Comparison of ENCODE assay signal across 1 cellular context in genomic region chr10:129193148-129193547, GRCh38.
TF ChIP-seq lines count a peak whose summit lies in the region.

No MANE protein-coding gene starts in this region.

TF ChIP-seq in HEK293, 187 proteins besides CTCF, POLR2A, EP300 and RAD21 (continued from another document):
- TF ChIP-seq PRDM10 (tag by site-specific recombination; IDR thresholded peaks at IDR 0.05) (no peak), ZNF561 (tag by site-specific recombination; IDR thresholded peaks at IDR 0.05; ENCODE audit: borderline replicate concordance) (no peak), ZNF184 (tag by site-specific recombination; IDR thresholded peaks at IDR 0.05) (peak; percentile 66; the same call in 1 of the 2 replicates)
